ENCODE assay signal across 6 cellular contexts in genomic region chr18:29821544-29821943, GRCh38.
"Had no signal": no experiment of that assay in that cellular context is flagged by ENCODE, and none has a peak within 500 bp of the region (broad histone marks: within the 10 kb centered on the region; RNA-seq: fewer than 3 reads in every experiment).

No MANE protein-coding gene starts in this region.

- FAIRE-seq: HepG2, HTR-8/SVneo, K562 had no signal

- ATAC-seq: HepG2, K562 had no signal

- DNase-seq: IMR-90, KBM-7 had no signal

- H3K4me3 ChIP-seq: K562 had no signal

- H3K27ac ChIP-seq: HL-60 had no signal
